7 cellular contexts compared by ENCODE assay signal in genomic region chr10:132407243-132407746, GRCh38. TPM values are rescaled to one million over a fixed set of nuclear protein-coding genes. Genes with fewer than 3 reads are reported as not detected.
DNase-seq lines count a peak whose midpoint lies in the region; ATAC-seq and TF ChIP-seq lines count a peak whose summit lies in the region.

No MANE protein-coding gene starts in this region.

- ATAC-seq in lung (ENCODE audit: insufficient read depth, low FRiP score) (no peak), GM21576 (IDR thresholded peaks at IDR 0.05; ENCODE audit: unreplicated experiment) (no peak)

- H3K36me3 ChIP-seq in colonic mucosa (peaks cover 21% of the 10 kb centered on the region), lung (ENCODE audit: control insufficient read depth in 2 of 2, insufficient read depth in 2 of 2, low read length in 2 of 2) (peaks cover 8 to 27% of the 10 kb centered on the region in 2 donors), suprapubic skin (peaks cover 23% of the 10 kb centered on the region)

- no peaks in the 10 kb centered on the region for H3K9me3 ChIP-seq in colonic mucosa
- H3K9me3 ChIP-seq in lung (ENCODE audit: control insufficient read depth in 2 of 2, insufficient read depth in 1 of 2, low read length in 1 of 2) = peaks cover 0 to 1% of the 10 kb centered on the region in 2 donors
- no peaks in the 10 kb centered on the region for H3K9me3 ChIP-seq in suprapubic skin

- H3K4me3 ChIP-seq in LNCaP clone FGC (ENCODE audit: low read depth, low read length) (peak overlapping the region; percentile 57), colonic mucosa (no peak overlapping the region), lung (no peak overlapping the region), suprapubic skin (peak overlapping the region; percentile 37)

- H3K27ac ChIP-seq in colonic mucosa (peak overlapping the region; percentile 94), lung (ENCODE audit: low read depth in 1 of 2, low read length in 1 of 2) (peak overlapping the region; percentile 60 to 90), suprapubic skin (peak overlapping the region; percentile 89)

- DNase-seq in LNCaP clone FGC (ENCODE audit: low read depth) (peak; percentile 96), colonic mucosa (peak; percentile 93), lung (ENCODE audit: low spot score) (peak; percentile 82), suprapubic skin (ENCODE audit: low spot score in 2 of 2) (no peak), hepatic stellate cell (ENCODE audit: low spot score) (no peak)
- DNase-seq in activated CD8-positive, alpha-beta memory T cell treated with anti-CD3 and anti-CD28 coated beads for 24 hours = no peak

- TF ChIP-seq CTCF in LNCaP clone FGC (IDR thresholded peaks at IDR 0.05; ENCODE audit: control insufficient read depth, extremely low read depth, insufficient read depth) (no peak), colonic mucosa (IDR thresholded peaks at IDR 0.05) (no peak), lung (IDR thresholded peaks at IDR 0.05; ENCODE audit: control extremely low read depth, extremely low read depth) (no peak), suprapubic skin (IDR thresholded peaks at IDR 0.05) (no peak)

- intact Hi-C loops in colonic mucosa (cut with DNase I) = no loop called here

- H3K27me3 ChIP-seq in colonic mucosa (no peaks in the 10 kb centered on the region), lung (ENCODE audit: control insufficient read depth, insufficient read depth) (no peaks in the 10 kb centered on the region), suprapubic skin (no peaks in the 10 kb centered on the region)

- TF ChIP-seq EP300 in suprapubic skin (IDR thresholded peaks at IDR 0.05) = no peak

- peak overlapping the region; percentile 73 to 97 for H3K9ac ChIP-seq in colonic mucosa (ENCODE audit: low read depth in 2 of 2, low read length in 2 of 2)

- 58 to 68% methylated on average over 12 of the region's 12 CpGs for WGBS in lung, 2 donors
- 88% methylated on average over 4 of the region's 12 CpGs for WGBS in suprapubic skin

- H3K4me1 ChIP-seq in colonic mucosa = peaks cover 36% of the 10 kb centered on the region
- peaks cover 0 to 53% of the 10 kb centered on the region in 2 donors for H3K4me1 ChIP-seq in lung (ENCODE audit: control insufficient read depth in 2 of 2, insufficient read depth in 2 of 2, low read length in 2 of 2)
- peaks cover 72% of the 10 kb centered on the region for H3K4me1 ChIP-seq in suprapubic skin

- no peak for TF ChIP-seq POLR2A in suprapubic skin (IDR thresholded peaks at IDR 0.05)

RNA-seq across cellular contexts. Expression of gene PWWP2B, which starts 10.3 kb away (rescaled TPM):
- 10 to 100 TPM; 33.8 to 61.0 TPM for total RNA-seq in colonic mucosa
- 10 to 100 TPM; 20.1 to 33.4 TPM for total RNA-seq in lung
- 10 to 100 TPM; 20.1 to 22.1 TPM for polyA plus RNA-seq in lung
- 10 to 100 TPM; 15.2 to 19.4 (median 18.3) TPM for total RNA-seq in suprapubic skin

Comparison
In these comparisons a context has a peak if more than half of its experiments do, and no peak if none do; other contexts are left out.
1. DNase-seq: peak in LNCaP clone FGC (single experiment), colonic mucosa (single experiment) and lung (single experiment); none in suprapubic skin (0 of 2), hepatic stellate cell (single experiment) and activated CD8-positive, alpha-beta memory T cell treated with anti-CD3 and anti-CD28 coated beads for 24 hours (single experiment).
2. H3K4me3 ChIP-seq: peak in LNCaP clone FGC (single experiment) and suprapubic skin (single experiment); none in colonic mucosa (single experiment) and lung (single experiment).
3. Peak in every context shown above with its lines, with median percentiles within 50 percentile points of each other: H3K27ac ChIP-seq.